1 cellular context compared by ENCODE assay signal in the genomic region with DNA sequence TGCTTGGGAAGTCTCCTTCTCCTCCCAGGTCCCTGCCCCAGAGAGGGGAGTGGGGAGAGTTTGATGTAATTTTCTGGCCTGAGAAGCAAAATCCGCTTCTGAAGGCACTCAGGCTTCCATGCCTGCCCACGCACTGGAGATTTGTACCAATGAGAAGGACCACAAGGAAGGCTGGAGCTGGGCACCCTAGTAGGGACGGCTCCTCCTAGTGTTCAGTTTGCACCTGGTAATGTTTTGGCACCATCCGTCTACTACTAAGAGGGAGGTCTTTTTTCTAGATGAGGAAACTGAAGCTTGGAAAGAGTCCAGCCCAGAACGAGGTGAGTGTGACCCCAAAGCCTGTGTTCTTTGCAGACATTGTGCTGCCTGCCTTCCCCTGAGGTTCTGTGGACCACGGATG.
TF ChIP-seq lines count a peak whose summit lies in the region.

No MANE protein-coding gene starts in this region.

TF ChIP-seq in K562, 482 proteins besides CTCF, POLR2A, EP300 and RAD21 (continued from another document):
- TF ChIP-seq, protein P1, sequence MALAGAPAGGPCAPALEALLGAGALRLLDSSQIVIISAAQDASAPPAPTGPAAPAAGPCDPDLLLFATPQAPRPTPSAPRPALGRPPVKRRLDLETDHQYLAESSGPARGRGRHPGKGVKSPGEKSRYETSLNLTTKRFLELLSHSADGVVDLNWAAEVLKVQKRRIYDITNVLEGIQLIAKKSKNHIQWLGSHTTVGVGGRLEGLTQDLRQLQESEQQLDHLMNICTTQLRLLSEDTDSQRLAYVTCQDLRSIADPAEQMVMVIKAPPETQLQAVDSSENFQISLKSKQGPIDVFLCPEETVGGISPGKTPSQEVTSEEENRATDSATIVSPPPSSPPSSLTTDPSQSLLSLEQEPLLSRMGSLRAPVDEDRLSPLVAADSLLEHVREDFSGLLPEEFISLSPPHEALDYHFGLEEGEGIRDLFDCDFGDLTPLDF (CRISPR knock-in tag; IDR thresholded peaks at IDR 0.05): no peak
- TF ChIP-seq MXI1 (IDR thresholded peaks at IDR 0.05; ENCODE audit: low read depth, low read length) (no peak), ZNF507 (tag; conservative IDR thresholded peaks at IDR 0.05) (no peak), CAMTA2 (CRISPR knock-in tag; conservative IDR thresholded peaks at IDR 0.05) (no peak), ZNF12 (CRISPR knock-in tag; IDR thresholded peaks at IDR 0.05) (no peak)
- TF ChIP-seq, protein P2, sequence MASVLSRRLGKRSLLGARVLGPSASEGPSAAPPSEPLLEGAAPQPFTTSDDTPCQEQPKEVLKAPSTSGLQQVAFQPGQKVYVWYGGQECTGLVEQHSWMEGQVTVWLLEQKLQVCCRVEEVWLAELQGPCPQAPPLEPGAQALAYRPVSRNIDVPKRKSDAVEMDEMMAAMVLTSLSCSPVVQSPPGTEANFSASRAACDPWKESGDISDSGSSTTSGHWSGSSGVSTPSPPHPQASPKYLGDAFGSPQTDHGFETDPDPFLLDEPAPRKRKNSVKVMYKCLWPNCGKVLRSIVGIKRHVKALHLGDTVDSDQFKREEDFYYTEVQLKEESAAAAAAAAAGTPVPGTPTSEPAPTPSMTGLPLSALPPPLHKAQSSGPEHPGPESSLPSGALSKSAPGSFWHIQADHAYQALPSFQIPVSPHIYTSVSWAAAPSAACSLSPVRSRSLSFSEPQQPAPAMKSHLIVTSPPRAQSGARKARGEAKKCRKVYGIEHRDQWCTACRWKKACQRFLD (CRISPR knock-in tag; IDR thresholded peaks at IDR 0.05): no peak
